8 cellular contexts compared by ENCODE assay signal in genomic region chr1:174726167-174726879, GRCh38.
DNase-seq lines count a peak whose midpoint lies in the region; ATAC-seq and TF ChIP-seq lines count a peak whose summit lies in the region.
"Had no signal": no experiment of that assay in that cellular context is flagged by ENCODE, and none has a peak within 500 bp of the region (broad histone marks: within the 10 kb centered on the region; RNA-seq: fewer than 3 reads in every experiment).

No MANE protein-coding gene starts in this region.

- no peak overlapping the region for H3K4me2 ChIP-seq in osteoblast (ENCODE audit: insufficient read depth, low read length)

- H3K27me3 ChIP-seq in osteoblast (ENCODE audit: insufficient read depth, low read length) = no peaks in the 10 kb centered on the region

- H3K36me3 ChIP-seq in osteoblast (ENCODE audit: insufficient read depth, low read length) = no peaks in the 10 kb centered on the region

- H4K20me1 ChIP-seq in osteoblast (ENCODE audit: insufficient read depth, low read length) = no peaks in the 10 kb centered on the region

- no peaks in the 10 kb centered on the region for H3K9me3 ChIP-seq in osteoblast (ENCODE audit: low read depth, low read length)

- H2AFZ ChIP-seq in osteoblast (ENCODE audit: low read length) = no peak overlapping the region

- DNase-seq in GM10248 (ENCODE audit: extremely low spot score) = no peak
- peak; percentile 14 for DNase-seq in MV-4-11 (lab: John Stamatoyannopoulos, UW)
- DNase-seq in cardiac fibroblast (ENCODE audit: low read depth in 2 of 2) = peak; percentile 59 to 63
- DNase-seq in osteoblast (ENCODE audit: insufficient read length, low spot score, missing footprints) = no peak
- DNase-seq in NK-92 (lab: John Stamatoyannopoulos, UW; ENCODE audit: unreplicated experiment) = no peak
- no peak for DNase-seq in stimulated activated CD4-positive, alpha-beta T cell treated with anti-CD3 and anti-CD28 coated beads, Interleukin-4, amount 100 ng/mL, for 4 hours
- DNase-seq: naive B cell had no signal

- H3K27ac ChIP-seq in osteoblast (ENCODE audit: low read depth, low read length) = no peak overlapping the region

- ATAC-seq in HG03139 (IDR thresholded peaks at IDR 0.05; ENCODE audit: unreplicated experiment) = no peak

- no peaks in the 10 kb centered on the region for H3K4me1 ChIP-seq in osteoblast (ENCODE audit: insufficient read depth, low read length)

- H3K4me3 ChIP-seq in cardiac fibroblast (replicated peaks in 1 of 2; ENCODE audit: low read depth in 2 of 2, low read length in 2 of 2) (no peak overlapping the region), osteoblast (ENCODE audit: insufficient read depth, low read length) (no peak overlapping the region)

- peak; percentile 54 for TF ChIP-seq CTCF in GM10248 (IDR thresholded peaks at IDR 0.05; ENCODE audit: control extremely low read depth, extremely low read depth, low read depth, missing control alignments)
- peak; percentile 44 for TF ChIP-seq CTCF in cardiac fibroblast (IDR thresholded peaks at IDR 0.05; ENCODE audit: low read depth, low read length)
- TF ChIP-seq CTCF in osteoblast (IDR thresholded peaks at IDR 0.05; ENCODE audit: extremely low read depth, low read depth, low read length) = peak; percentile 57

- CTCF ChIA-PET in GM10248 (lab: Yijun Ruan, JAX) = interaction anchor here (1.0 to 3.6 kb wide), 8 partner anchors 9 to 467 kb away, joined by 3 to 35 read pairs (median 6); no protein-coding TSS in a partner anchor

- POLR2A ChIA-PET in GM10248 (lab: Yijun Ruan, JAX) = no interaction called here

- no peaks in the 10 kb centered on the region for H3K79me2 ChIP-seq in osteoblast (ENCODE audit: insufficient read depth, low read length)

Comparison
In these comparisons a context has a peak if more than half of its experiments do, and no peak if none do; other contexts are left out.
1. DNase-seq: peak in MV-4-11 (single experiment) and cardiac fibroblast (2 of 2); none in GM10248 (single experiment), osteoblast (single experiment), NK-92 (single experiment) and stimulated activated CD4-positive, alpha-beta T cell treated with anti-CD3 and anti-CD28 coated beads, Interleukin-4, amount 100 ng/mL, for 4 hours (0 of 2).
2. Peak in every context shown above with its lines, with median percentiles within 50 percentile points of each other: CTCF ChIP-seq.